ENCODE assay signal across 8 cellular contexts in genomic region chr2:157777425-157777824, GRCh38.
DNase-seq lines count a peak whose midpoint lies in the region; ATAC-seq, FAIRE-seq and TF ChIP-seq lines count a peak whose summit lies in the region.

No MANE protein-coding gene starts in this region.

- no peak overlapping the region for H3K27ac Mint-ChIP-seq in CD4-positive, alpha-beta memory T cell

- H3K4me3 ChIP-seq in CD4-positive, alpha-beta memory T cell (ENCODE audit: low read length in 2 of 2) = no peak overlapping the region
- H3K4me3 ChIP-seq in RWPE2 (ENCODE audit: severe bottlenecking) = no peak overlapping the region
- H3K4me3 ChIP-seq in keratinocyte (ENCODE audit: control insufficient read depth in 2 of 3, extremely low read depth in 1 of 3, insufficient read depth in 2 of 3, low read depth in 1 of 3, low read length in 3 of 3) = no peak overlapping the region

- no peaks in the 10 kb centered on the region for H3K27me3 ChIP-seq in CD4-positive, alpha-beta memory T cell (ENCODE audit: insufficient read depth, low read length)
- H3K27me3 ChIP-seq in RWPE2 (ENCODE audit: insufficient read depth, poor library complexity, severe bottlenecking) = no peaks in the 10 kb centered on the region
- H3K27me3 ChIP-seq in keratinocyte (ENCODE audit: control insufficient read depth, extremely low read depth, insufficient read depth, low read length) = no peaks in the 10 kb centered on the region

- no peaks in the 10 kb centered on the region for H3K4me1 ChIP-seq in CD4-positive, alpha-beta memory T cell (ENCODE audit: insufficient read depth, low read length)
- H3K4me1 ChIP-seq in RWPE2 (ENCODE audit: insufficient read depth, poor library complexity, severe bottlenecking) (no peaks in the 10 kb centered on the region), keratinocyte (ENCODE audit: control insufficient read depth, extremely low read depth, insufficient read depth, low read length) (peaks cover 2% of the 10 kb centered on the region)

- dilution Hi-C loops in keratinocyte (cut with MboI; ENCODE audit: extremely low pct_ligation_motif_present, low sequenced_read_pairs) = loop anchor here (10.0 kb wide), 1 partner anchor 227 kb away; no protein-coding TSS in a partner anchor

- H3K36me3 Mint-ChIP-seq in CD4-positive, alpha-beta memory T cell = peaks cover 55 to 64% of the 10 kb centered on the region in 2 donors

- intact Hi-C loops in CD4-positive, alpha-beta memory T cell (cut with micrococcal nuclease) = loop anchor here (1.0 to 10.0 kb wide), 3 partner anchors 123 to 283 kb away; no protein-coding TSS in a partner anchor

- FAIRE-seq in keratinocyte (lab: Jason Lieb, UNC) = no peak

- CTCF ChIA-PET in CD4-positive, alpha-beta memory T cell (lab: Charles Lee; ENCODE audit: partially characterized antibody) = interaction anchor here (1.3 to 2.3 kb wide), 4 partner anchors 10 to 247 kb away, joined by 3 to 12 read pairs (median 4); no protein-coding TSS in a partner anchor
- CTCF ChIA-PET in HEK293T (lab: Yijun Ruan, JAX) = no interaction called here

- no peaks in the 10 kb centered on the region for H3K27me3 Mint-ChIP-seq in CD4-positive, alpha-beta memory T cell

- H3K4me3 Mint-ChIP-seq in CD4-positive, alpha-beta memory T cell = no peak overlapping the region

- no peaks in the 10 kb centered on the region for H4K20me1 ChIP-seq in keratinocyte (ENCODE audit: control insufficient read depth, extremely low read depth, insufficient read depth, low read length)

- H3K4me2 ChIP-seq in keratinocyte (ENCODE audit: control insufficient read depth, extremely low read depth, insufficient read depth, low read depth, low read length) = no peak overlapping the region

- H3K9ac ChIP-seq in keratinocyte (ENCODE audit: control insufficient read depth, extremely low read depth, insufficient read depth, low read length) = no peak overlapping the region

- POLR2A ChIA-PET in CD4-positive, alpha-beta memory T cell (lab: Charles Lee; ENCODE audit: partially characterized antibody) = no interaction called here
- POLR2A ChIA-PET in HEK293T (lab: Yijun Ruan, JAX) = no interaction called here

- H3K9me3 ChIP-seq in CD4-positive, alpha-beta memory T cell (ENCODE audit: control insufficient read depth in 1 of 2, low read length in 2 of 2) = no peaks in the 10 kb centered on the region
- H3K9me3 ChIP-seq in RWPE2 (ENCODE audit: severe bottlenecking) (no peaks in the 10 kb centered on the region), keratinocyte (ENCODE audit: control insufficient read depth, low read depth, low read length) (no peaks in the 10 kb centered on the region)

- peaks cover 0 to 1% (median 0%) of the 10 kb centered on the region in 8 donors for H3K9me3 Mint-ChIP-seq in CD4-positive, alpha-beta memory T cell

- no peak for ATAC-seq in RWPE2 (ENCODE audit: low read depth)
- ATAC-seq in HG02938 (IDR thresholded peaks at IDR 0.05; ENCODE audit: unreplicated experiment) = no peak
- ATAC-seq in GM18858 (IDR thresholded peaks at IDR 0.05; ENCODE audit: unreplicated experiment) = no peak

- TF ChIP-seq CTCF in RWPE2 (IDR thresholded peaks at IDR 0.05; ENCODE audit: poor library complexity, severe bottlenecking) = peak; percentile 78
- peak in 2 of 3 experiments; percentile 30 to 33 for TF ChIP-seq CTCF in keratinocyte (optimal IDR thresholded peaks at IDR 0.05 in 1 of 3, IDR thresholded peaks at IDR 0.05 in 1 of 3, conservative IDR thresholded peaks at IDR 0.05 in 1 of 3; ENCODE audit: extremely low read depth in 1 of 3, insufficient read depth in 2 of 3, low read length in 3 of 3)

- H3K4me1 Mint-ChIP-seq in CD4-positive, alpha-beta memory T cell = peaks cover 8 to 13% (median 8%) of the 10 kb centered on the region in 4 donors

- peak in 4 of 5 donors; percentile 35 to 49 (median 37) for DNase-seq in CD4-positive, alpha-beta memory T cell
- DNase-seq in HEK293T (ENCODE audit: extremely low spot score) = peak; percentile 30
- no peak for DNase-seq in RWPE2 (ENCODE audit: low spot score)
- DNase-seq in astrocyte of the hippocampus (ENCODE audit: low read depth, low spot score) = peak; percentile 69
- no peak for DNase-seq in keratinocyte (ENCODE audit: low read depth, low spot score)
- DNase-seq in stimulated activated CD8-positive, alpha-beta memory T cell treated with anti-CD3 and anti-CD28 coated beads, Interleukin-12 subunit alpha, Interleukin-12 subunit beta, amount 100 ng/mL, for 1 hour (ENCODE audit: low read depth) = peak; percentile 20

- peaks cover 3% of the 10 kb centered on the region for H3K79me2 ChIP-seq in keratinocyte (ENCODE audit: control insufficient read depth, insufficient read depth, low read length)

- no peak overlapping the region for H2AFZ ChIP-seq in keratinocyte (ENCODE audit: control insufficient read depth, low read length)

- H3K36me3 ChIP-seq in CD4-positive, alpha-beta memory T cell (ENCODE audit: insufficient read depth, low read length) = peaks cover 25% of the 10 kb centered on the region
- H3K36me3 ChIP-seq in RWPE2 (ENCODE audit: low read depth) (peaks cover 51% of the 10 kb centered on the region), keratinocyte (ENCODE audit: control insufficient read depth in 2 of 2, extremely low read depth in 1 of 2, insufficient read depth in 2 of 2, low read length in 2 of 2) (peaks cover 14 to 16% of the 10 kb centered on the region in 2 experiments)

- no peaks in the 10 kb centered on the region for H3K9me1 ChIP-seq in keratinocyte (ENCODE audit: control insufficient read depth, extremely low read depth, insufficient read depth, low read length)

- no peak overlapping the region for H3K27ac ChIP-seq in CD4-positive, alpha-beta memory T cell (ENCODE audit: low read depth, low read length)
- H3K27ac ChIP-seq in RWPE2 (ENCODE audit: poor library complexity, severe bottlenecking) (no peak overlapping the region), keratinocyte (ENCODE audit: control insufficient read depth, insufficient read depth, low read length) (no peak overlapping the region)

TF ChIP-seq in HEK293T, 16 proteins besides CTCF, POLR2A, EP300 and RAD21:
- TF ChIP-seq ZNF384 (IDR thresholded peaks at IDR 0.05) (no peak), FOXM1 (IDR thresholded peaks at IDR 0.05; ENCODE audit: borderline replicate concordance) (no peak), L3MBTL2 (conservative IDR thresholded peaks at IDR 0.05) (no peak), HDGF (IDR thresholded peaks at IDR 0.05; ENCODE audit: borderline replicate concordance) (no peak), SP1 (IDR thresholded peaks at IDR 0.05) (no peak), FOXK2 (IDR thresholded peaks at IDR 0.05) (no peak), ARNT (IDR thresholded peaks at IDR 0.05) (no peak), BHLHE40 (IDR thresholded peaks at IDR 0.05; ENCODE audit: borderline replicate concordance) (no peak), NFRKB (IDR thresholded peaks at IDR 0.05) (no peak)

Comparison
In these comparisons a context has a peak if more than half of its experiments do, and no peak if none do; other contexts are left out.
1. DNase-seq: peak in CD4-positive, alpha-beta memory T cell (4 of 5), HEK293T (single experiment), astrocyte of the hippocampus (single experiment) and stimulated activated CD8-positive, alpha-beta memory T cell treated with anti-CD3 and anti-CD28 coated beads, Interleukin-12 subunit alpha, Interleukin-12 subunit beta, amount 100 ng/mL, for 1 hour (single experiment); none in RWPE2 (single experiment) and keratinocyte (single experiment).